1 cellular context compared by ENCODE assay signal in genomic region chr20:4766631-4767030, GRCh38.
TF ChIP-seq lines count a peak whose summit lies in the region.

No MANE protein-coding gene starts in this region.

TF ChIP-seq in GM23338, 12 proteins besides CTCF, POLR2A, EP300 and RAD21 (continued from another document):
- TF ChIP-seq ZNF462 (CRISPR knock-in tag; IDR thresholded peaks at IDR 0.05), result no peak
TF ChIP-seq in GM23338: peak in this region for 0.
